In the genomic region with DNA sequence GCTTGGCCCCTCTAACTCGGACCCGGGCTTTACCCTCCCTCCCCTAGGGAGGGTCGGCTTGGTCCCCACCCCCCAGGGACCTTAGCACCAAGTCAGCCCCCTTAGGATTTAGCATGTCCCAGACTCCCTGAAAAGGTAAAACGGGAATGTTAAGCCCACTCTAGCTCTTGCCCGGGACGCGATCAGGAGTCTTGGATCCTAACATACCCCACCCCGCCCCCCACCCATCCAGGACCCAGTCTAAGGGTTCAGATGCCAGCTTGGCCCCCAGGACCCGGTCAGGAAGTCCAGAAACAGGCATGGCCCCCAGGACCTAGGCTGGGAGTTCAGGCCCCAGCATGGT, we compare ENCODE assay signal across 9 cellular contexts. TPM values are rescaled to one million over a fixed set of nuclear protein-coding genes. Genes with fewer than 3 reads are reported as not detected.
DNase-seq lines count a peak whose midpoint lies in the region; FAIRE-seq and TF ChIP-seq lines count a peak whose summit lies in the region.
"Had no signal": no experiment of that assay in that cellular context is flagged by ENCODE, and none has a peak within 500 bp of the region (broad histone marks: within the 10 kb centered on the region; RNA-seq: fewer than 3 reads in every experiment).

No MANE protein-coding gene starts in this region.

- peaks cover 36% of the 10 kb centered on the region for H3K27me3 Mint-ChIP-seq in nephron (ENCODE audit: low read depth)
- H3K27me3 Mint-ChIP-seq in chondrocyte (ENCODE audit: low read depth) = peaks cover 12% of the 10 kb centered on the region

- FAIRE-seq in H1 (lab: Jason Lieb, UNC) = no peak

- H3K27ac ChIP-seq in 22Rv1 = peak overlapping the region; percentile 98
- no peak overlapping the region for H3K27ac ChIP-seq in HUES64 (ENCODE audit: low read depth, low read length)
- H3K27ac ChIP-seq in H1 (ENCODE audit: low read depth, low read length) = no peak overlapping the region

- H3K27ac Mint-ChIP-seq in nephron (no peak overlapping the region), chondrocyte (ENCODE audit: unreplicated experiment) (no peak overlapping the region)

- TF ChIP-seq RAD21 in H1 (IDR thresholded peaks at IDR 0.05 in 1 of 2, conservative IDR thresholded peaks at IDR 0.05 in 1 of 2; ENCODE audit: low read depth in 2 of 2, low read length in 2 of 2) = no peak

- H4K8ac ChIP-seq in H1 (ENCODE audit: extremely low read depth, insufficient read depth, low read length) = no peak overlapping the region

- peaks cover 2% of the 10 kb centered on the region in 2 experiments for H4K20me1 ChIP-seq in H1 (replicated peaks in 1 of 2; ENCODE audit: control insufficient read depth in 1 of 2, insufficient read depth in 2 of 2, low read length in 2 of 2)

- H3K9ac ChIP-seq in HUES64 (ENCODE audit: low read depth, low read length) = no peak overlapping the region
- H3K9ac ChIP-seq in H1 (replicated peaks in 1 of 4; ENCODE audit: extremely low read depth in 1 of 4, low read depth in 3 of 4, low read length in 3 of 4) = peak overlapping the region in 1 of 4 experiments; percentile 35; a peak in 2 of 7 replicates

- TF ChIP-seq POLR2A in H1 (IDR thresholded peaks at IDR 0.05; ENCODE audit: control extremely low read depth in 1 of 2, low read depth in 2 of 2, low read length in 2 of 2) = no peak

- H3K56ac ChIP-seq in H1 (replicated peaks; ENCODE audit: insufficient read length, low read depth, low read length) = peak overlapping the region; percentile 12

- no peak overlapping the region for H3K23ac ChIP-seq in H1 (ENCODE audit: insufficient read length)

- no peaks in the 10 kb centered on the region for H3K9me3 Mint-ChIP-seq in nephron
- H3K9me3 Mint-ChIP-seq in chondrocyte (ENCODE audit: low read depth) = no peaks in the 10 kb centered on the region

- no peaks in the 10 kb centered on the region for H3K79me2 ChIP-seq in H1 (ENCODE audit: control insufficient read depth in 1 of 2, insufficient read depth in 2 of 2, low read length in 2 of 2)

- 0 out of 2 replicates have a peak overlapping the region, but pooled peaks have one; percentile 16 for H2BK15ac ChIP-seq in H1 (ENCODE audit: low read length)

- intact Hi-C loops in head of caudate nucleus (cut with DNase I) = no loop called here

- no peak overlapping the region for H2BK12ac ChIP-seq in H1 (ENCODE audit: low read depth, low read length)

- no peaks in the 10 kb centered on the region for H3K36me3 Mint-ChIP-seq in nephron (ENCODE audit: low read depth)
- H3K36me3 Mint-ChIP-seq in chondrocyte (ENCODE audit: low read depth) = no peaks in the 10 kb centered on the region

- H3K4me2 ChIP-seq in H1 (ENCODE audit: insufficient read depth in 1 of 2, low read depth in 2 of 2, low read length in 2 of 2) = peak overlapping the region; percentile 86 to 90

- no peak overlapping the region for H2AFZ ChIP-seq in H1 (ENCODE audit: low read length)

- no peak for DNase-seq in H1 (ENCODE audit: low read depth in 1 of 2, low spot score in 2 of 2)
- DNase-seq in NOMO-1 treated with DMSO at 0.1 percent for 48 hours (lab: John Stamatoyannopoulos, UW; ENCODE audit: unreplicated experiment) = no peak
- no peak for DNase-seq in head of caudate nucleus
- DNase-seq in chondrocyte (ENCODE audit: low spot score) = no peak
- no peak for DNase-seq in amniotic stem cell (lab: John Stamatoyannopoulos, UW)
- DNase-seq: central memory CD4-positive, alpha-beta T cell had no signal

- 0 out of 2 replicates have a peak, but pooled peaks cover 2% of the 10 kb centered on the region for H3K79me1 ChIP-seq in H1 (ENCODE audit: low read depth, low read length)

- H3K4me1 Mint-ChIP-seq in nephron = peaks cover 6% of the 10 kb centered on the region
- H3K4me1 Mint-ChIP-seq in chondrocyte (ENCODE audit: low read depth) = peaks cover 34% of the 10 kb centered on the region

- H4K91ac ChIP-seq in H1 (replicated peaks; ENCODE audit: insufficient read length, low read length) = peak overlapping the region; percentile 1

- POLR2A ChIA-PET in H1 (lab: Charles Lee; ENCODE audit: partially characterized antibody) = interaction anchor here (0.7 to 4.7 kb wide), 24 partner anchors 8 to 99 kb away, joined by 3 to 48 read pairs (median 4); partner anchors contain the start of genes CCDC159, ELAVL3, RAB3D and RGL3

- H3K14ac ChIP-seq in H1 (ENCODE audit: insufficient read length) = peak overlapping the region; percentile 68

- CTCF ChIA-PET in H1 (lab: Charles Lee; ENCODE audit: partially characterized antibody) = interaction anchor here (0.7 to 16.8 kb wide), 33 partner anchors 7 to 170 kb away, joined by 3 to 197 read pairs (median 6); partner anchors contain the start of genes CCDC159, CNN1, ODAD3 and PRKCSH

- under 1% methylated on average over 9 of the region's 9 CpGs for WGBS in HUES64
- WGBS in H1 (ENCODE audit: extremely low coverage in 1 of 2, insufficient coverage in 1 of 2, insufficient read length in 1 of 2, insufficient replicate concordance in 2 of 2, low coverage in 1 of 2, low lambda C conversion rate in 2 of 2, missing lambda C conversion rate in 1 of 2), 2 experiments = 0% methylated on average over 7 of the region's 9 CpGs; no CpG with 5 or more reads in 1 of the 2 experiments

- H3K27me3 ChIP-seq in HUES64 (ENCODE audit: insufficient read depth, low read length) (peaks cover 13% of the 10 kb centered on the region; the same call in 1 of the 2 replicates), H1 (replicated peaks in 1 of 4; ENCODE audit: control insufficient read depth in 3 of 4, extremely low read depth in 1 of 4, insufficient read depth in 3 of 4, low read length in 3 of 4) (no peaks in the 10 kb centered on the region)

- H3K23me2 ChIP-seq in H1 (ENCODE audit: low read depth, low read length) = peaks cover 24% of the 10 kb centered on the region

- H3K4ac ChIP-seq in H1 (replicated peaks; ENCODE audit: insufficient read length, low read depth, low read length) = no peak overlapping the region

- no peak for TF ChIP-seq EP300 in H1 (IDR thresholded peaks at IDR 0.05; ENCODE audit: borderline replicate concordance in 1 of 2, low read depth in 2 of 2, low read length in 2 of 2)

- H3K4me3 ChIP-seq in HUES64 (ENCODE audit: low read length) (peak overlapping the region; percentile 63), H1 (ENCODE audit: extremely low read depth in 1 of 4, insufficient read depth in 2 of 4, low read depth in 3 of 4, low read length in 4 of 4) (peak overlapping the region; percentile 60 to 78 (median 61))

- no peak overlapping the region for H2BK120ac ChIP-seq in H1 (replicated peaks; ENCODE audit: low read depth, low read length)

- no peaks in the 10 kb centered on the region for H3K36me3 ChIP-seq in HUES64 (ENCODE audit: insufficient read depth, low read length)
- no peaks in the 10 kb centered on the region for H3K36me3 ChIP-seq in H1 (ENCODE audit: control insufficient read depth in 2 of 4, insufficient read depth in 4 of 4, low read length in 3 of 4)

- H3K18ac ChIP-seq in H1 (ENCODE audit: extremely low read depth, low read length) = no peak overlapping the region; the same call in 1 of the 2 replicates

- no peak overlapping the region for H2AK5ac ChIP-seq in H1 (ENCODE audit: low read depth, low read length)

- H3K4me3 Mint-ChIP-seq in nephron = peak overlapping the region; percentile 54 to 73 (median 54)
- no peak overlapping the region for H3K4me3 Mint-ChIP-seq in chondrocyte (ENCODE audit: unreplicated experiment)

- peaks cover 4% of the 10 kb centered on the region; the same call in 1 of the 2 replicates for H3K4me1 ChIP-seq in HUES64 (ENCODE audit: insufficient read depth, low read length)
- H3K4me1 ChIP-seq in H1 (replicated peaks in 1 of 4; ENCODE audit: control insufficient read depth in 3 of 4, insufficient read depth in 4 of 4, low read length in 3 of 4) = peaks cover 0 to 11% (median 5%) of the 10 kb centered on the region in 4 experiments; a peak in 5 of 7 replicates

- H3K9me3 ChIP-seq in HUES64 (ENCODE audit: insufficient read depth, low read depth, low read length) (no peaks in the 10 kb centered on the region), H1 (ENCODE audit: insufficient read depth in 2 of 2, low read depth in 1 of 2, low read length in 1 of 2) (no peaks in the 10 kb centered on the region)

- H4K5ac ChIP-seq in H1 (ENCODE audit: insufficient read length, low read depth, low read length) = peak overlapping the region; percentile 42

- no peak overlapping the region for H2BK20ac ChIP-seq in H1 (ENCODE audit: low read length)

- TF ChIP-seq CTCF in 22Rv1 (IDR thresholded peaks at IDR 0.05) = no peak
- no peak for TF ChIP-seq CTCF in H1 (IDR thresholded peaks at IDR 0.05; ENCODE audit: control extremely low read depth in 1 of 3, insufficient read depth in 1 of 3, low read depth in 1 of 3, low read length in 3 of 3)
- TF ChIP-seq CTCF in nephron (IDR thresholded peaks at IDR 0.05; ENCODE audit: unreplicated experiment in 3 of 3) = no peak
- TF ChIP-seq CTCF in chondrocyte (IDR thresholded peaks at IDR 0.05) = no peak

- no peak overlapping the region; the same call in 1 of the 2 replicates for H2BK5ac ChIP-seq in H1 (ENCODE audit: low read depth, low read length)

RNA-seq across cellular contexts. Expression of gene EPOR, which starts 0.4 kb away (rescaled TPM):
- polyA plus RNA-seq in HUES64 (2013, experiment 1 of 2) = 4.4 TPM
- polyA plus RNA-seq in HUES64 (2013, experiment 2 of 2) = 4.7 TPM
- total RNA-seq in H1 (2021; fragmentation: NEBNext Ultra II Directional; extraction: Animal tissue kit (Norgen Biotek cat#: 25700)) = 13.1 and 13.9 TPM in 2 replicates
- polyA plus RNA-seq in H1 (2011; rRNA removed) = 23.4 and 32.3 TPM in 2 replicates
- 19.0 TPM for polyA plus RNA-seq in H1 (2011; cell fraction: cytosol; rRNA removed)
- 55.0 TPM for polyA plus RNA-seq in H1 (2011; cell fraction: nucleus; rRNA removed)
- polyA plus RNA-seq in H1 (2012, experiment 1 of 2) = 12.4 to 18.7 TPM (median 16.6 TPM) in 4 replicates
- polyA plus RNA-seq in H1 (2012, experiment 2 of 2) = 16.9 TPM
- polyA plus RNA-seq in H1 (2013, experiment 1 of 2) = 11.1 TPM
- 11.9 TPM for polyA plus RNA-seq in H1 (2013, experiment 2 of 2)
- polyA minus RNA-seq in H1 (2011; rRNA and poly(A)+ RNA removed) = 6.0 and 6.9 TPM in 2 replicates
- 13.9 TPM for polyA minus RNA-seq in H1 (2011; cell fraction: cytosol; rRNA and poly(A)+ RNA removed)
- 11.4 TPM for polyA minus RNA-seq in H1 (2011; cell fraction: nucleus; rRNA and poly(A)+ RNA removed)
- 1.4 to 2.8 TPM (median 2.6 TPM) in 3 replicates for total RNA-seq in chondrocyte

RNA-seq across cellular contexts. Expression of gene SWSAP1, which starts 9.2 kb away (rescaled TPM):
- polyA plus RNA-seq in HUES64 (2013, experiment 1 of 2) = 3.6 TPM
- polyA plus RNA-seq in HUES64 (2013, experiment 2 of 2) = 3.0 TPM
- 3.1 and 3.2 TPM in 2 replicates for total RNA-seq in H1 (2021; fragmentation: NEBNext Ultra II Directional; extraction: Animal tissue kit (Norgen Biotek cat#: 25700))
- 5.1 and 5.2 TPM in 2 replicates for polyA plus RNA-seq in H1 (2011; rRNA removed)
- 3.7 TPM for polyA plus RNA-seq in H1 (2011; cell fraction: cytosol; rRNA removed)
- 3.3 TPM for polyA plus RNA-seq in H1 (2011; cell fraction: nucleus; rRNA removed)
- polyA plus RNA-seq in H1 (2012, experiment 1 of 2) = 2.0 to 4.0 TPM (median 3.5 TPM) in 4 replicates
- polyA plus RNA-seq in H1 (2012, experiment 2 of 2) = 3.0 TPM
- polyA plus RNA-seq in H1 (2013, experiment 1 of 2) = 4.8 TPM
- 4.5 TPM for polyA plus RNA-seq in H1 (2013, experiment 2 of 2)
- polyA minus RNA-seq in H1 (2011; rRNA and poly(A)+ RNA removed) = 0.76 and 1.2 TPM in 2 replicates
- 2.0 TPM for polyA minus RNA-seq in H1 (2011; cell fraction: cytosol; rRNA and poly(A)+ RNA removed)
- 2.6 TPM for polyA minus RNA-seq in H1 (2011; cell fraction: nucleus; rRNA and poly(A)+ RNA removed)
- 1.1 to 1.5 TPM (median 1.4 TPM) in 3 replicates for total RNA-seq in chondrocyte

RNA-seq across cellular contexts. Expression of gene PLPPR2, which starts 28.4 kb away (rescaled TPM):
- polyA plus RNA-seq in HUES64 (2013, experiment 1 of 2) = 4.8 TPM
- polyA plus RNA-seq in HUES64 (2013, experiment 2 of 2) = 6.3 TPM
- total RNA-seq in H1 (2021; fragmentation: NEBNext Ultra II Directional; extraction: Animal tissue kit (Norgen Biotek cat#: 25700)) = 9.5 and 11.7 TPM in 2 replicates
- polyA plus RNA-seq in H1 (2011; rRNA removed) = 7.2 and 14.9 TPM in 2 replicates
- 6.2 TPM for polyA plus RNA-seq in H1 (2011; cell fraction: cytosol; rRNA removed)
- polyA plus RNA-seq in H1 (2011; cell fraction: nucleus; rRNA removed) = 15.6 TPM
- 7.1 to 13.3 TPM (median 10.8 TPM) in 4 replicates for polyA plus RNA-seq in H1 (2012, experiment 1 of 2)
- 9.1 TPM for polyA plus RNA-seq in H1 (2012, experiment 2 of 2)
- polyA plus RNA-seq in H1 (2013, experiment 1 of 2) = 13.4 TPM
- 13.8 TPM for polyA plus RNA-seq in H1 (2013, experiment 2 of 2)
- 3.7 and 5.4 TPM in 2 replicates for polyA minus RNA-seq in H1 (2011; rRNA and poly(A)+ RNA removed)
- polyA minus RNA-seq in H1 (2011; cell fraction: cytosol; rRNA and poly(A)+ RNA removed) = 5.9 TPM
- polyA minus RNA-seq in H1 (2011; cell fraction: nucleus; rRNA and poly(A)+ RNA removed) = 11.3 TPM
- total RNA-seq in chondrocyte = 67.6 to 74.7 TPM (median 72.3 TPM) in 3 replicates

RNA-seq across cellular contexts. Expression of gene RGL3, which starts 35.4 kb away (rescaled TPM):
- polyA plus RNA-seq in HUES64 (2013, experiment 1 of 2) = 9.8 TPM
- 12.3 TPM for polyA plus RNA-seq in HUES64 (2013, experiment 2 of 2)
- total RNA-seq in H1 (2021; fragmentation: NEBNext Ultra II Directional; extraction: Animal tissue kit (Norgen Biotek cat#: 25700)) = 40.9 and 47.8 TPM in 2 replicates
- 36.9 and 78.7 TPM in 2 replicates for polyA plus RNA-seq in H1 (2011; rRNA removed)
- polyA plus RNA-seq in H1 (2011; cell fraction: cytosol; rRNA removed) = 38.6 TPM
- polyA plus RNA-seq in H1 (2011; cell fraction: nucleus; rRNA removed) = 197 TPM
- polyA plus RNA-seq in H1 (2012, experiment 1 of 2) = 64.9 to 73.8 TPM (median 68.2 TPM) in 4 replicates
- polyA plus RNA-seq in H1 (2012, experiment 2 of 2) = 31.6 TPM
- 47.6 TPM for polyA plus RNA-seq in H1 (2013, experiment 1 of 2)
- 46.6 TPM for polyA plus RNA-seq in H1 (2013, experiment 2 of 2)
- polyA minus RNA-seq in H1 (2011; rRNA and poly(A)+ RNA removed) = 11.1 and 14.8 TPM in 2 replicates
- 29.8 TPM for polyA minus RNA-seq in H1 (2011; cell fraction: cytosol; rRNA and poly(A)+ RNA removed)
- polyA minus RNA-seq in H1 (2011; cell fraction: nucleus; rRNA and poly(A)+ RNA removed) = 57.1 TPM
- 0.70 to 0.97 TPM in 2 of 3 replicates, not detected in the other for total RNA-seq in chondrocyte

RNA-seq across cellular contexts. Expression of gene CCDC159, which starts 37.4 kb away (rescaled TPM):
- 4.2 TPM for polyA plus RNA-seq in HUES64 (2013, experiment 1 of 2)
- polyA plus RNA-seq in HUES64 (2013, experiment 2 of 2) = 4.9 TPM
- 4.0 and 5.5 TPM in 2 replicates for total RNA-seq in H1 (2021; fragmentation: NEBNext Ultra II Directional; extraction: Animal tissue kit (Norgen Biotek cat#: 25700))
- 5.4 and 7.1 TPM in 2 replicates for polyA plus RNA-seq in H1 (2011; rRNA removed)
- 9.4 TPM for polyA plus RNA-seq in H1 (2011; cell fraction: cytosol; rRNA removed)
- polyA plus RNA-seq in H1 (2011; cell fraction: nucleus; rRNA removed) = 18.9 TPM
- 7.4 to 11.5 TPM (median 8.6 TPM) in 4 replicates for polyA plus RNA-seq in H1 (2012, experiment 1 of 2)
- polyA plus RNA-seq in H1 (2012, experiment 2 of 2) = 4.3 TPM
- polyA plus RNA-seq in H1 (2013, experiment 1 of 2) = 4.5 TPM
- polyA plus RNA-seq in H1 (2013, experiment 2 of 2) = 4.3 TPM
- polyA minus RNA-seq in H1 (2011; rRNA and poly(A)+ RNA removed) = 5.1 and 6.5 TPM in 2 replicates
- polyA minus RNA-seq in H1 (2011; cell fraction: cytosol; rRNA and poly(A)+ RNA removed) = not detected
- 2.9 TPM for polyA minus RNA-seq in H1 (2011; cell fraction: nucleus; rRNA and poly(A)+ RNA removed)
- total RNA-seq in chondrocyte = 19.8 to 22.4 TPM (median 20.5 TPM) in 3 replicates
